1 cellular context compared by ENCODE assay signal in the genomic region with DNA sequence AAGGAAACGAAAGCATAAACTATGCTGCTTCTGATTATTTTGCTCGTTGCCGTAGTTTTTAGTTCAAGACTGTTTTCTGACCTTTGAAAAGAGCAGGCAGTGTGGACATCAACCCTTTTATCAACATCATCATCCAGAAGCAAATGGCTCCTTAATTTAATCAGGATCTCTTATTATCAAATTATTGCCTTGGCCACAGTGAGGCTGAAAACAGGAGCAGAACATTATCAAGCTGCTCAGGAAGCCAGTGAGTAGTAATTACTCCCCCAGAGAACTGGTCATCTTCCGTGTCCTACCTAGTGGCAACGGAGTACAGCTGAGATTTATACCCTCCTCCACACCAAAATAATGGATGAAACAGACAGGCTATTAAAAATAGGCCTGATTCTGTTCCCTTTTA.
TF ChIP-seq lines count a peak whose summit lies in the region.

No MANE protein-coding gene starts in this region.

TF ChIP-seq in SK-N-SH treated with all-trans-retinoic acid at 6 μM for 48 hours, 23 proteins besides CTCF, POLR2A, EP300 and RAD21 (continued from another document):
- TF ChIP-seq, protein P1, sequence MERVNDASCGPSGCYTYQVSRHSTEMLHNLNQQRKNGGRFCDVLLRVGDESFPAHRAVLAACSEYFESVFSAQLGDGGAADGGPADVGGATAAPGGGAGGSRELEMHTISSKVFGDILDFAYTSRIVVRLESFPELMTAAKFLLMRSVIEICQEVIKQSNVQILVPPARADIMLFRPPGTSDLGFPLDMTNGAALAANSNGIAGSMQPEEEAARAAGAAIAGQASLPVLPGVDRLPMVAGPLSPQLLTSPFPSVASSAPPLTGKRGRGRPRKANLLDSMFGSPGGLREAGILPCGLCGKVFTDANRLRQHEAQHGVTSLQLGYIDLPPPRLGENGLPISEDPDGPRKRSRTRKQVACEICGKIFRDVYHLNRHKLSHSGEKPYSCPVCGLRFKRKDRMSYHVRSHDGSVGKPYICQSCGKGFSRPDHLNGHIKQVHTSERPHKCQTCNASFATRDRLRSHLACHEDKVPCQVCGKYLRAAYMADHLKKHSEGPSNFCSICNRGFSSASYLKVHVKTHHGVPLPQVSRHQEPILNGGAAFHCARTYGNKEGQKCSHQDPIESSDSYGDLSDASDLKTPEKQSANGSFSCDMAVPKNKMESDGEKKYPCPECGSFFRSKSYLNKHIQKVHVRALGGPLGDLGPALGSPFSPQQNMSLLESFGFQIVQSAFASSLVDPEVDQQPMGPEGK (CRISPR knock-in tag; IDR thresholded peaks at IDR 0.05; ENCODE audit: borderline replicate concordance), result no peak
- TF ChIP-seq ESRRG (CRISPR knock-in tag; IDR thresholded peaks at IDR 0.05), result peak; percentile 78; the same call in 1 of the 2 replicates
- peak; percentile 95; the same call in 1 of the 2 replicates for TF ChIP-seq GLIS3 (CRISPR knock-in tag; IDR thresholded peaks at IDR 0.05)
- TF ChIP-seq, protein P2, sequence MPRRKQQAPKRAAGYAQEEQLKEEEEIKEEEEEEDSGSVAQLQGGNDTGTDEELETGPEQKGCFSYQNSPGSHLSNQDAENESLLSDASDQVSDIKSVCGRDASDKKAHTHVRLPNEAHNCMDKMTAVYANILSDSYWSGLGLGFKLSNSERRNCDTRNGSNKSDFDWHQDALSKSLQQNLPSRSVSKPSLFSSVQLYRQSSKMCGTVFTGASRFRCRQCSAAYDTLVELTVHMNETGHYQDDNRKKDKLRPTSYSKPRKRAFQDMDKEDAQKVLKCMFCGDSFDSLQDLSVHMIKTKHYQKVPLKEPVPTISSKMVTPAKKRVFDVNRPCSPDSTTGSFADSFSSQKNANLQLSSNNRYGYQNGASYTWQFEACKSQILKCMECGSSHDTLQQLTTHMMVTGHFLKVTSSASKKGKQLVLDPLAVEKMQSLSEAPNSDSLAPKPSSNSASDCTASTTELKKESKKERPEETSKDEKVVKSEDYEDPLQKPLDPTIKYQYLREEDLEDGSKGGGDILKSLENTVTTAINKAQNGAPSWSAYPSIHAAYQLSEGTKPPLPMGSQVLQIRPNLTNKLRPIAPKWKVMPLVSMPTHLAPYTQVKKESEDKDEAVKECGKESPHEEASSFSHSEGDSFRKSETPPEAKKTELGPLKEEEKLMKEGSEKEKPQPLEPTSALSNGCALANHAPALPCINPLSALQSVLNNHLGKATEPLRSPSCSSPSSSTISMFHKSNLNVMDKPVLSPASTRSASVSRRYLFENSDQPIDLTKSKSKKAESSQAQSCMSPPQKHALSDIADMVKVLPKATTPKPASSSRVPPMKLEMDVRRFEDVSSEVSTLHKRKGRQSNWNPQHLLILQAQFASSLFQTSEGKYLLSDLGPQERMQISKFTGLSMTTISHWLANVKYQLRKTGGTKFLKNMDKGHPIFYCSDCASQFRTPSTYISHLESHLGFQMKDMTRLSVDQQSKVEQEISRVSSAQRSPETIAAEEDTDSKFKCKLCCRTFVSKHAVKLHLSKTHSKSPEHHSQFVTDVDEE (CRISPR knock-in tag; IDR thresholded peaks at IDR 0.05), result peak; percentile 90
- 0 out of 2 replicates have a peak, but pooled peaks have one; percentile 38 for TF ChIP-seq PPARA (CRISPR knock-in tag; IDR thresholded peaks at IDR 0.05; ENCODE audit: borderline replicate concordance)
- TF ChIP-seq ZNF565 (CRISPR knock-in tag; conservative IDR thresholded peaks at IDR 0.05; ENCODE audit: low read depth), result no peak
- peak; percentile 53; the same call in 1 of the 2 replicates for TF ChIP-seq ZFP3 (CRISPR knock-in tag; IDR thresholded peaks at IDR 0.05)
- TF ChIP-seq SNAI2 (CRISPR knock-in tag; IDR thresholded peaks at IDR 0.05), result peak; percentile 71; the same call in 1 of the 2 replicates
- no peak for TF ChIP-seq ZFP30 (CRISPR knock-in tag; IDR thresholded peaks at IDR 0.05)
- no peak for TF ChIP-seq ARNTL (CRISPR knock-in tag; IDR thresholded peaks at IDR 0.05; ENCODE audit: borderline replicate concordance, low read depth)
- no peak for TF ChIP-seq TOX (CRISPR knock-in tag; IDR thresholded peaks at IDR 0.05; ENCODE audit: borderline replicate concordance)
- TF ChIP-seq ZC3H10 (CRISPR knock-in tag; IDR thresholded peaks at IDR 0.05), result no peak
- TF ChIP-seq ZNF70 (CRISPR knock-in tag; IDR thresholded peaks at IDR 0.05), result no peak
- TF ChIP-seq ISL1 (CRISPR knock-in tag; IDR thresholded peaks at IDR 0.05), result peak; percentile 99
- TF ChIP-seq, protein P3, sequence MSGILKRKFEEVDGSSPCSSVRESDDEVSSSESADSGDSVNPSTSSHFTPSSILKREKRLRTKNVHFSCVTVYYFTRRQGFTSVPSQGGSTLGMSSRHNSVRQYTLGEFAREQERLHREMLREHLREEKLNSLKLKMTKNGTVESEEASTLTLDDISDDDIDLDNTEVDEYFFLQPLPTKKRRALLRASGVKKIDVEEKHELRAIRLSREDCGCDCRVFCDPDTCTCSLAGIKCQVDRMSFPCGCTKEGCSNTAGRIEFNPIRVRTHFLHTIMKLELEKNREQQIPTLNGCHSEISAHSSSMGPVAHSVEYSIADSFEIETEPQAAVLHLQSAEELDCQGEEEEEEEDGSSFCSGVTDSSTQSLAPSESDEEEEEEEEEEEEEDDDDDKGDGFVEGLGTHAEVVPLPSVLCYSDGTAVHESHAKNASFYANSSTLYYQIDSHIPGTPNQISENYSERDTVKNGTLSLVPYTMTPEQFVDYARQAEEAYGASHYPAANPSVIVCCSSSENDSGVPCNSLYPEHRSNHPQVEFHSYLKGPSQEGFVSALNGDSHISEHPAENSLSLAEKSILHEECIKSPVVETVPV (CRISPR knock-in tag; IDR thresholded peaks at IDR 0.05), result peak; percentile 64; the same call in 1 of the 2 replicates
TF ChIP-seq in SK-N-SH treated with all-trans-retinoic acid at 6 μM for 48 hours: peak in this region for 9.
